In the genomic region with DNA sequence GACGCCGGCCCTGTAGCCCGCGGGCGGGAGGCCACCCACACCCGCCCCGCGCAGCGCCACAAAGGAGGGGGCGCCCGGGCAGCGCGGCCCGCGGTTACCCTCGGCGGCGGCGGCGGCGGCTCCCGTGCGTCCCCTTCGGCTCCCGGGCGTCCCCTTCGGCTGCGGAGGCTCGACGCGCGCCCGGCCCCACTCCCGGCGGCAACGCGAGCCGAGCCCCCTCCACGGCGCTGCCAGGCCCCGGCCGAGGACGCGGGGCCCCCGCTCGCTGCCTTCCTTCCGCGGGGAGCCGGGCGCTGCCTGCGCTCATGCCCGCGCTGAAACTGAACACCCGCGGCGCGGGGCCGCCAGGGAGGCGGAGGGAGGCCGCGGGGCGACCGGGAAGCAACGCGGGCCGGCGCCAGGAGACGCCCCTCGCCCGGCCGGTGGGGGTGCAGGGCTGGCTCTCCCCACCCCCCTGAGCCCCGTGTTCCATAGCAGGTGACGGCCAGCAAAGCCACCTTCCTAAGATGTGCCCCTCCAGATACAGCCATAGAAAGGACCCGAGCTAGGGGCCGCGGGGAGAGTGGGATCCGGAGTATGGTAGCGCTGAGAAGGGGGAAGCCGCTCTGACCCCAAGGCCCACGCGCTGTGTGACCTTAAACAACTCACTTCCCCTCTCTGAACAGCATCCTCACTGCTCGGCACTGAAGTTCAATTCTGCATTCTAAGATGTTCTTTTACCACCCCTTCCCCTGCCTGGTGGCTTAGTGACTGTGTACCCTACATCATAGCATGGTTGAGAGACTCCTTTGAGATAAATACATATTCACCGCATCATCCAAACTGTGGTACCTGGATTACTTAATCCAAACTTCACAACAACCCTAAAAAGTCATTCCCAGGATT, we compare ENCODE assay signal across 8 cellular contexts. TPM values are rescaled to one million over a fixed set of nuclear protein-coding genes. Genes with fewer than 3 reads are reported as not detected.
DNase-seq lines count a peak whose midpoint lies in the region; ATAC-seq and TF ChIP-seq lines count a peak whose summit lies in the region.

No MANE protein-coding gene starts in this region.

- H3K9me3 ChIP-seq in mucosa of descending colon: no peaks in the 10 kb centered on the region

- no peaks in the 10 kb centered on the region for H3K27me3 ChIP-seq in dorsolateral prefrontal cortex

- intact Hi-C loops in dorsolateral prefrontal cortex (cut with DNase I) (loop anchor here in 1 of 2 donors (5.0 kb wide), 1 partner anchor 39 kb away; no protein-coding TSS in a partner anchor), mucosa of descending colon (cut with DNase I, micrococcal nuclease) (no loop called here)

- peak; percentile 16 for ATAC-seq in GM18909 (IDR thresholded peaks at IDR 0.05; ENCODE audit: poor library complexity, unreplicated experiment)
- peak; percentile 11 for ATAC-seq in HG03159 (IDR thresholded peaks at IDR 0.05; ENCODE audit: unreplicated experiment)
- ATAC-seq in mucosa of descending colon: peak; percentile 29

- H3K4me3 ChIP-seq in dorsolateral prefrontal cortex (peak overlapping the region; percentile 54 to 92 (median 76)), mucosa of descending colon (peak overlapping the region; percentile 17), urinary bladder (ENCODE audit: low read depth, low read length) (peak overlapping the region; percentile 61)

- TF ChIP-seq CTCF in dorsolateral prefrontal cortex (IDR thresholded peaks at IDR 0.05 in 54 of 56, conservative IDR thresholded peaks at IDR 0.05 in 2 of 56; ENCODE audit: low read depth in 1 of 56, partially characterized antibody in 56 of 56): no peak
- TF ChIP-seq CTCF in mucosa of descending colon (IDR thresholded peaks at IDR 0.05): no peak

- DNase-seq in ACHN: peak; percentile 27
- peak; percentile 5 to 59 (median 31) for DNase-seq in T-helper 2 cell
- peak in 2 of 10 donors; percentile 22 to 55 for DNase-seq in dorsolateral prefrontal cortex
- peak in 1 of 3 donors; percentile 56 for DNase-seq in mucosa of descending colon
- DNase-seq in COLO829 (ENCODE audit: low spot score): no peak

- H3K36me3 ChIP-seq in mucosa of descending colon (ENCODE audit: low read depth): no peaks in the 10 kb centered on the region
- no peaks in the 10 kb centered on the region for H3K36me3 ChIP-seq in urinary bladder (ENCODE audit: insufficient read depth)

- in situ Hi-C loops in ACHN (cut with HindIII; ENCODE audit: low pct_ligation_motif_present, low pct_unique_long_range_greater_than_20kb, low sequenced_read_pairs): no loop called here

- H3K4me1 ChIP-seq in mucosa of descending colon (ENCODE audit: low read depth) (peaks cover 22% of the 10 kb centered on the region), urinary bladder (ENCODE audit: insufficient read depth) (peaks cover 2% of the 10 kb centered on the region)

- 4% methylated on average over 83 of the region's 83 CpGs for WGBS in urinary bladder

- H3K27ac ChIP-seq in dorsolateral prefrontal cortex (peak overlapping the region in 58 of 59 donors; percentile 19 to 96 (median 87)), urinary bladder (ENCODE audit: low read depth) (peak overlapping the region; percentile 18)

RNA-seq across cellular contexts. Expression of a gene that starts 42.8 kb away (rescaled TPM):
- total RNA-seq in dorsolateral prefrontal cortex (10 to 100 TPM; 32.1 to 60.8 (median 45.3) TPM), mucosa of descending colon (10 to 100 TPM; 17.9 to 24.5 (median 18.3) TPM), urinary bladder (23.3 TPM)
- polyA plus RNA-seq in urinary bladder: 18.7 TPM

Comparison
In these comparisons a context has a peak if more than half of its experiments do, and no peak if none do; other contexts are left out.
1. H3K4me3 ChIP-seq: peak in every context shown above with its lines; median percentile 76 in dorsolateral prefrontal cortex; 61 in urinary bladder; 17 in mucosa of descending colon.